ENCODE assay signal across 1 cellular context in the genomic region with DNA sequence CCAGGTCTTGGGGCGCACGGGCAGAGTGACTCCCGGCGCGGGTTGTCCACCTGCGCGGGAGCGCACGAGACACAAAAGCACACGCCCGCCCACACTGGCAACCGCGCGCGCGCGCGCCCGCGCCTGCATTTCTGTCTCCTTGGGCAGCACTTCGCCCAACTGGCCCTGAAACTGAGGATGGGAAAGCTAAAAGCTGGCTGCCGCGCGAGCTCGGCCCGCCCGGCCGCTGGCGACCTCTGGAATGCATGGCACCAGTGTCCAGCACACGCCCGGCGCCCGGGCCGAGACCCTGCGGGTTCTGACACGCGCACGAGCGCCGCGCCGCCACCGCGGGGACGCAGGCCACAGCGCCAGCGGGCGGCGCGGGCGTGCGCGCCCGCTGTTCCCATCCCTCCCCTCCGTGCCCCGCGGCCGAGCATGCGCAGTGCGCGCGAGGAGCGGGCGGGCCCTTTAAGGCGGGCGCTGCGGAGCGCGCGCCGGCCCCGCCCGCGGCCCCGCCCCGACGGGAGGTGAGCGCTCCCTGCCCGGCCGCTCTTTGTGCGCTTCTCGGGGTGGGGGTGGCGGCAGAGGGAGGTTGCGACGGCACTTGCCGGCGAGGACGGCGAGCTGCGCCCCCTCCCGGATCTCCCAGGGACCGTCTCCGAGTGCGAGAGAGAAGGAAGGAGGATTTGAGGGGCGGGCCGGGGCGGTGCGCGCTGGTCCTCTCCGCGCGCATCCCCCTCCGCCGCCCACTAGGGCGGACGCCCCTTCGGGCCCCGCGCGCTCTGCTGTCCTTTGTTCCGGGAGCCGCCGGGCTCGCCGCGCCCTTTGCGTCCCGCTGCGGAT.
TF ChIP-seq lines count a peak whose summit lies in the region.

No MANE protein-coding gene starts in this region.

TF ChIP-seq in IMR-90, 13 proteins besides CTCF, POLR2A, EP300 and RAD21:
- TF ChIP-seq BHLHE40 (IDR thresholded peaks at IDR 0.05; ENCODE audit: low read depth, low read length) (peak; percentile 89), NFE2L2 (IDR thresholded peaks at IDR 0.05; ENCODE audit: low read depth, low read length) (no peak), SMC3 (IDR thresholded peaks at IDR 0.05; ENCODE audit: low read depth, low read length) (peak; percentile 56), CHD1 (IDR thresholded peaks at IDR 0.05; ENCODE audit: low read depth, low read length) (no peak), RCOR1 (IDR thresholded peaks at IDR 0.05; ENCODE audit: insufficient replicate concordance, low read length) (peak; percentile 85), RFX5 (IDR thresholded peaks at IDR 0.05; ENCODE audit: low read depth, low read length) (no peak), MAZ (IDR thresholded peaks at IDR 0.05; ENCODE audit: borderline replicate concordance, low read depth, low read length) (peak; percentile 99), FOS (IDR thresholded peaks at IDR 0.05; ENCODE audit: low read depth, low read length) (no peak), MXI1 (IDR thresholded peaks at IDR 0.05; ENCODE audit: borderline replicate concordance, low read depth, low read length) (peak; percentile 36; the same call in 1 of the 2 replicates), MAFK (IDR thresholded peaks at IDR 0.05; ENCODE audit: low read depth, low read length) (no peak), CEBPB (IDR thresholded peaks at IDR 0.05; ENCODE audit: low read depth, low read length) (0 out of 2 replicates have a peak, but pooled peaks have one; percentile 26)
- TF ChIP-seq, protein P1, sequence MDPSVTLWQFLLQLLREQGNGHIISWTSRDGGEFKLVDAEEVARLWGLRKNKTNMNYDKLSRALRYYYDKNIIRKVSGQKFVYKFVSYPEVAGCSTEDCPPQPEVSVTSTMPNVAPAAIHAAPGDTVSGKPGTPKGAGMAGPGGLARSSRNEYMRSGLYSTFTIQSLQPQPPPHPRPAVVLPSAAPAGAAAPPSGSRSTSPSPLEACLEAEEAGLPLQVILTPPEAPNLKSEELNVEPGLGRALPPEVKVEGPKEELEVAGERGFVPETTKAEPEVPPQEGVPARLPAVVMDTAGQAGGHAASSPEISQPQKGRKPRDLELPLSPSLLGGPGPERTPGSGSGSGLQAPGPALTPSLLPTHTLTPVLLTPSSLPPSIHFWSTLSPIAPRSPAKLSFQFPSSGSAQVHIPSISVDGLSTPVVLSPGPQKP (IDR thresholded peaks at IDR 0.05; ENCODE audit: borderline replicate concordance, low read depth, low read length) = no peak
- TF ChIP-seq, protein P2, sequence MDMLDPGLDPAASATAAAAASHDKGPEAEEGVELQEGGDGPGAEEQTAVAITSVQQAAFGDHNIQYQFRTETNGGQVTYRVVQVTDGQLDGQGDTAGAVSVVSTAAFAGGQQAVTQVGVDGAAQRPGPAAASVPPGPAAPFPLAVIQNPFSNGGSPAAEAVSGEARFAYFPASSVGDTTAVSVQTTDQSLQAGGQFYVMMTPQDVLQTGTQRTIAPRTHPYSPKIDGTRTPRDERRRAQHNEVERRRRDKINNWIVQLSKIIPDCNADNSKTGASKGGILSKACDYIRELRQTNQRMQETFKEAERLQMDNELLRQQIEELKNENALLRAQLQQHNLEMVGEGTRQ (IDR thresholded peaks at IDR 0.05; ENCODE audit: low read depth, low read length) = 0 out of 2 replicates have a peak, but pooled peaks have one; percentile 3
